13 cellular contexts compared by ENCODE assay signal in genomic region chr22:26480611-26480932, GRCh38. TPM values are rescaled to one million over a fixed set of nuclear protein-coding genes. Genes with fewer than 3 reads are reported as not detected.
A peak's percentile ranks its signal among the peaks of the same experiment; 100 is the strongest.
DNase-seq lines count a peak whose midpoint lies in the region; ATAC-seq and TF ChIP-seq lines count a peak whose summit lies in the region.
"Had no signal": no experiment of that assay in that cellular context is flagged by ENCODE, and none has a peak within 500 bp of the region (broad histone marks: within the 10 kb centered on the region; RNA-seq: fewer than 3 reads in every experiment).

No MANE protein-coding gene starts in this region.

- no peak for TF ChIP-seq CTCF in suprapubic skin (IDR thresholded peaks at IDR 0.05)

- peak overlapping the region; percentile 43; the same call in 1 of the 2 replicates for H3K9ac ChIP-seq in iPS-20b (ENCODE audit: low read depth, low read length)

- TF ChIP-seq POLR2A in suprapubic skin (IDR thresholded peaks at IDR 0.05), result no peak

- peak overlapping the region; percentile 98 for H3K27ac Mint-ChIP-seq in activated T-cell treated with anti-CD3 and anti-CD28 coated beads, Interleukin-2, amount 50 U/mL, for 24 hours
- H3K27ac Mint-ChIP-seq in T-helper 17 cell, result peak overlapping the region; percentile 97

- H3K9me3 ChIP-seq in T-helper 17 cell (ENCODE audit: control insufficient read depth, low read length, poor library complexity, severe bottlenecking) (no peaks in the 10 kb centered on the region), iPS-20b (ENCODE audit: insufficient read depth, low read depth, low read length) (no peaks in the 10 kb centered on the region), suprapubic skin (no peaks in the 10 kb centered on the region)
- H3K9me3 ChIP-seq: mucosa of descending colon had no signal

- H3K36me3 ChIP-seq in iPS-20b (ENCODE audit: insufficient read depth, low read depth, low read length) (peaks cover 61% of the 10 kb centered on the region), suprapubic skin (peaks cover 18% of the 10 kb centered on the region)

- no peaks in the 10 kb centered on the region for H3K27me3 ChIP-seq in iPS-20b (ENCODE audit: insufficient read depth, low read length)
- no peaks in the 10 kb centered on the region for H3K27me3 ChIP-seq in suprapubic skin

- H3K27me3 Mint-ChIP-seq in activated T-cell treated with anti-CD3 and anti-CD28 coated beads, Interleukin-2, amount 50 U/mL, for 24 hours, result no peaks in the 10 kb centered on the region
- no peaks in the 10 kb centered on the region for H3K27me3 Mint-ChIP-seq in T-helper 17 cell

- ATAC-seq in T-helper 17 cell, result no peak
- ATAC-seq in HG03159 (IDR thresholded peaks at IDR 0.05; ENCODE audit: unreplicated experiment), result no peak
- no peak for ATAC-seq in HG02973 (IDR thresholded peaks at IDR 0.05; ENCODE audit: unreplicated experiment)

- peaks cover 64% of the 10 kb centered on the region for H3K36me3 Mint-ChIP-seq in activated T-cell treated with anti-CD3 and anti-CD28 coated beads, Interleukin-2, amount 50 U/mL, for 24 hours (ENCODE audit: low read depth)
- peaks cover 10% of the 10 kb centered on the region for H3K36me3 Mint-ChIP-seq in T-helper 17 cell (ENCODE audit: low read depth)

- H3K4me3 Mint-ChIP-seq in activated T-cell treated with anti-CD3 and anti-CD28 coated beads, Interleukin-2, amount 50 U/mL, for 24 hours, result peak overlapping the region; percentile 96
- peak overlapping the region; percentile 91 for H3K4me3 Mint-ChIP-seq in T-helper 17 cell

- H3K9me3 Mint-ChIP-seq in activated T-cell treated with anti-CD3 and anti-CD28 coated beads, Interleukin-2, amount 50 U/mL, for 24 hours, result no peaks in the 10 kb centered on the region

- WGBS in suprapubic skin, result 62% methylated on average over 2 of the region's 2 CpGs

- H3K27ac ChIP-seq in iPS-20b (ENCODE audit: low read length) (no peak overlapping the region), suprapubic skin (peak overlapping the region; percentile 61)

- DNase-seq in activated T-cell treated with anti-CD3 and anti-CD28 coated beads, Interleukin-2, amount 50 U/mL, for 24 hours, result no peak
- DNase-seq in activated T-cell treated with anti-CD3 and anti-CD28 coated beads, Interleukin-2, amount 50 U/mL, for 1 hour, result no peak
- DNase-seq in T-helper 17 cell, result no peak
- DNase-seq in suprapubic skin (ENCODE audit: low spot score in 2 of 2), result no peak
- DNase-seq in NCI-H2227 (lab: John Stamatoyannopoulos, UW; ENCODE audit: unreplicated experiment), result no peak
- DNase-seq: activated CD4-positive, alpha-beta T cell treated with anti-CD3 and anti-CD28 coated beads, Interleukin-2, amount 50 U/mL, for 48 hours; NCI-H2171 treated with DMSO at 0.1 percent for 48 hours; Right ventricle myocardium superior; stimulated activated CD4-positive, alpha-beta T cell treated with anti-CD3 and anti-CD28 coated beads, Interleukin-12 subunit alpha, Interleukin-12 subunit beta, amount 100 ng/mL, for 4 hours had no signal

- TF ChIP-seq EP300 in suprapubic skin (IDR thresholded peaks at IDR 0.05), result no peak

- peaks cover 10% of the 10 kb centered on the region for H3K4me1 ChIP-seq in iPS-20b (ENCODE audit: insufficient read depth, low read length)
- H3K4me1 ChIP-seq in suprapubic skin, result peaks cover 61% of the 10 kb centered on the region

- no peak overlapping the region; the same call in 1 of the 2 replicates for H3K4me3 ChIP-seq in iPS-20b (ENCODE audit: low read length)
- peak overlapping the region; percentile 35 for H3K4me3 ChIP-seq in suprapubic skin
- H3K4me3 ChIP-seq: mucosa of descending colon had no signal

- peaks cover 73% of the 10 kb centered on the region for H3K4me1 Mint-ChIP-seq in activated T-cell treated with anti-CD3 and anti-CD28 coated beads, Interleukin-2, amount 50 U/mL, for 24 hours (ENCODE audit: low read depth)
- H3K4me1 Mint-ChIP-seq in T-helper 17 cell, result peaks cover 59% of the 10 kb centered on the region

RNA-seq across cellular contexts. Expression of gene HPS4, which starts 3.0 kb away (rescaled TPM):
- total RNA-seq in T-helper 17 cell (10 to 100 TPM; 44.1 to 54.6 TPM), suprapubic skin (100 to 1,000 TPM in 1 of 4 donors, 10 to 100 TPM in 3; 46.5 to 152 (median 62.9) TPM)

RNA-seq across cellular contexts. Expression of gene SRRD, which starts 3.1 kb away (rescaled TPM):
- total RNA-seq in T-helper 17 cell, result 10 to 100 TPM; 15.1 to 18.7 TPM
- 10 to 100 TPM; 11.2 to 16.3 (median 14.1) TPM for total RNA-seq in suprapubic skin

RNA-seq across cellular contexts. Expression of gene TFIP11, which starts 31.7 kb away (rescaled TPM):
- total RNA-seq in T-helper 17 cell (100 to 1,000 TPM in 1 of 2 donors, 10 to 100 TPM in 1; 84.0 to 104 TPM), suprapubic skin (10 to 100 TPM; 35.3 to 46.3 (median 37.5) TPM)

RNA-seq across cellular contexts. Expression of gene ASPHD2, which starts 51.5 kb away (rescaled TPM):
- total RNA-seq in T-helper 17 cell (1 to 10 TPM; 1.6 to 2.4 TPM), suprapubic skin (10 to 100 TPM in 2 of 4 donors, 1 to 10 TPM in 2; 2.7 to 28.0 (median 11.8) TPM)
- total RNA-seq: Right ventricle myocardium superior had no signal
